Comparison of ENCODE assay signal across 35 cellular contexts in the genomic region with DNA sequence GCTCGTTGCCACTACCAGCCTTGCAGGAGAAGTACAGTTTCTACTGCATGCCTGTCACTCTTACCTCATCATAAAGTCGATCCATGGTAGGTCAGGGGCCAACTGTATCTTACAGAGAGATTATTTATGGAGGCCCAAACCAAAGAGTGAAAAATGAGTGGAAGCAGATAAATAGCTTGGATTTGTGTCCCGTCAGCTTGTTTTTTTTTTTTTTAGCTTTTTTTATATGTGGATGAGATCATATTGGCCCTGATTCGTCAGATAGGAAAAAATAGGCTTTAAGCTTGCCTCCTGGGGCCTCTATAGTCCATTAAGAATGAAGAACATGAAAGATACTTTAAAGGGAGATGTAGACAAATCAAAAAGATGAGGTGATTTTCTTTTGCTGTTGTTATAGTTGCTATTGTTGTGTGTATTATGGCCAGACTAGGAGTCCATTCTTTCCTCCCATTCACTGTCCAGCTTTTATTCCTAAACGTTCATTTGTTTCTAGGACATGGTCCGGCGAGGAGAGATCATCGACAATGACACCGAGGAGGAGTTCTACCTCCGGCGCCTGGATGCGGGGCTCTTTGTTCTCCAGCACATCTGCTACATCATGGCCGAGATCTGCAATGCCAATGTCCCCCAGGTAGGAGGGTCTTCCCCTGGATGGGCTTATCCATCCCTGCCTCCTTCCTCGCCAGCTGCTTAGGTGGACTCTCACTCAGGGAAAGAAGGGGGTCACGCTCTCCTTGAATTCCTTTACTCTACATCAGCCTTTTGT. TPM values are rescaled to one million over a fixed set of nuclear protein-coding genes. Genes with fewer than 3 reads are reported as not detected.
"Had no signal": no experiment of that assay in that cellular context is flagged by ENCODE, and none has a peak within 500 bp of the region (broad histone marks: within the 10 kb centered on the region; RNA-seq: fewer than 3 reads in every experiment).

No MANE protein-coding gene starts in this region.

- DNase-seq: activated B cell treated with CpG ODN at 0.5 μM for 24 hours; activated CD4-positive, alpha-beta memory T cell treated with anti-CD3 and anti-CD28 coated beads for 36 hours; activated CD4-positive, alpha-beta T cell treated with anti-CD3 and anti-CD28 coated beads for 4 hours; activated CD4-positive, alpha-beta T cell treated with anti-CD3 and anti-CD28 coated beads, Interleukin-2, amount 10 ng/mL, durations not matched to agents 24 days and 14 days; activated CD4-positive, alpha-beta T cell treated with anti-CD3 and anti-CD28 coated beads, Interleukin-2, amount 50 U/mL, for 1 hour; activated CD4-positive, alpha-beta T cell treated with anti-CD3 and anti-CD28 coated beads, Interleukin-2, amount 50 U/mL, for 4 hours; activated CD4-positive, CD25-positive, alpha-beta regulatory T cell treated with anti-CD3 and anti-CD28 coated beads, Interleukin-2, amount 50 U/mL, for 72 hours; activated CD8-positive, alpha-beta memory T cell treated with anti-CD3 and anti-CD28 coated beads, Interleukin-2, amount 50 U/mL, for 4 hours; activated CD8-positive, alpha-beta T cell treated with anti-CD3 and anti-CD28 coated beads for 36 hours; activated effector memory CD4-positive, alpha-beta T cell treated with anti-CD3 and anti-CD28 coated beads, Interleukin-2, amount 50 U/mL, for 16 hours; activated gamma-delta T cell treated with Interleukin-2 at 50 U/mL for 16 hours; activated naive CD4-positive, alpha-beta T cell; activated naive CD4-positive, alpha-beta T cell treated with anti-CD3 and anti-CD28 coated beads for 36 hours; activated naive CD4-positive, alpha-beta T cell treated with anti-CD3 and anti-CD28 coated beads, Interleukin-2, amount 50 U/mL, for 16 hours; activated naive CD8-positive, alpha-beta T cell treated with anti-CD3 and anti-CD28 coated beads for 36 hours; activated T-cell treated with anti-CD3 and anti-CD28 coated beads for 4 hours; activated T-cell treated with anti-CD3 and anti-CD28 coated beads, Interleukin-2, amount 50 U/mL, for 1 hour; activated T-cell treated with anti-CD3 and anti-CD28 coated beads, Interleukin-2, amount 50 U/mL, for 4 hours; activated T-cell treated with anti-CD3 and anti-CD28 coated beads, Interleukin-2, amount 50 U/mL, for 72 hours; adrenal gland; amygdala; anterior cingulate cortex; caudate nucleus; cerebellar nuclear complex; T-helper 1 cell; T-helper 2 cell; T-helper 9 cell had no signal

- H3K36me3 ChIP-seq: adrenal gland, cardiac muscle cell had no signal

- FAIRE-seq: bronchial epithelial cell, TTC549 had no signal

- H3K27ac ChIP-seq: adrenal gland, ascending aorta, cardiac muscle cell, VCaP had no signal

- ATAC-seq: activated CD8-positive, alpha-beta T cell treated with anti-CD3 and anti-CD28 coated beads for 36 hours; activated naive CD4-positive, alpha-beta T cell treated with anti-CD3 and anti-CD28 coated beads, Interleukin-2, amount 50 U/mL, for 72 hours; activated T-cell treated with anti-CD3 and anti-CD28 coated beads, Interleukin-2, amount 50 U/mL, for 4 hours; activated T-cell treated with anti-CD3 and anti-CD28 coated beads, Interleukin-2, amount 50 U/mL, for 72 hours; activated T-helper 17 cell treated with anti-CD3 and anti-CD28 coated beads, Interleukin-2, amount 50 U/mL, for 72 hours had no signal

- H3K9me3 ChIP-seq: adrenal gland, ascending aorta had no signal

- H3K4me1 ChIP-seq: adrenal gland, ascending aorta had no signal

- H3K27me3 ChIP-seq: adrenal gland, ascending aorta, cardiac muscle cell had no signal

- H3K4me3 ChIP-seq: adrenal gland, ascending aorta, cardiac muscle cell had no signal

RNA-seq across cellular contexts. Expression of a gene that starts 43.3 kb away (rescaled TPM):
- total RNA-seq: activated B cell treated with CpG ODN at 0.5 μM for 24 hours; activated CD4-positive, alpha-beta memory T cell treated with anti-CD3 and anti-CD28 coated beads for 36 hours; activated CD8-positive, alpha-beta memory T cell treated with anti-CD3 and anti-CD28 coated beads for 36 hours; activated CD8-positive, alpha-beta T cell treated with anti-CD3 and anti-CD28 coated beads for 36 hours; activated naive CD4-positive, alpha-beta T cell treated with anti-CD3 and anti-CD28 coated beads for 36 hours; activated naive CD8-positive, alpha-beta T cell treated with anti-CD3 and anti-CD28 coated beads for 36 hours; activated T-helper 17 cell treated with anti-CD3 and anti-CD28 coated beads, Interleukin-2, amount 50 U/mL, for 72 hours had no signal
